In the genomic region with DNA sequence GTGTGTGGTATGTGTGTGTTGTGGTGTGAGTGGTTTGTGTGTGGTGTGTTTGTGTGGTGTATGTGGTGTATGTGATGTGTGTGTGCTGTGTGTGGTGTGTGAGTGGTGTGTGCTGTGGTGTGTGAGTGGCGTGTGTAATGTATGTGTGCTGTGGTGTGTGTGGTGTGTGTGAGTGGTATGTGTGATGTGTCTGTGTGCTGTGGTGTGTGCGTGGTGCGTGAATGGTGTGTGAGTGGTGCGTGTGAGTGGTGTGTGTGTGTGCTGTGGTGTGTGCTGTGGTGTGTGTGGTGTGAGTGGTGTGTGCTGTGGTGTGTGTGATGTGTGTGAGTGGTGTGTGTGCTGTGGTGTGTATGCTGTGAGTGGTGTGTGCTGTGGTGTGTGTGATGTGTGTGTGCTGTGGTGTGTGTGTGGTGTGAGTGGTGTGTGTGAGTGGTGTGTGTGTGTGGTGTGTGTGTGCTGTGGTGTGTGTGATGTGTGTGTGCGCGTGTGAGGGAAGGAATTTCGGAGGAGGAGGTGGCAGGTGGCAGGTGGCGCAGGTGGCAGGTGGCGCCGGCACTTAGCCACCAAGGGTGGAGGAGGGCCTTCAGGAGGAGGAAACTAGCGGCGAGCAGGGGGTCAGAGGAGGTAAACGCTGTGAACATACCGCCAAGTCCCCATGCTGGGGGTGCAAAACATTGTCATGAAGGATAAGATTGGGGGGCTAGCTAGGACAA, we compare ENCODE assay signal across 12 cellular contexts.
DNase-seq lines count a peak whose midpoint lies in the region; ATAC-seq and TF ChIP-seq lines count a peak whose summit lies in the region.
"Had no signal": no experiment of that assay in that cellular context is flagged by ENCODE, and none has a peak within 500 bp of the region (broad histone marks: within the 10 kb centered on the region; RNA-seq: fewer than 3 reads in every experiment).

No MANE protein-coding gene starts in this region.

- H3K23ac ChIP-seq in mesendoderm (ENCODE audit: low read length), result no peak overlapping the region

- no peak overlapping the region for H3K4ac ChIP-seq in mesendoderm (ENCODE audit: low read depth, low read length)

- H2BK15ac ChIP-seq in mesendoderm (replicated peaks; ENCODE audit: low read depth), result no peak overlapping the region

- H3K4me1 ChIP-seq in mesendoderm (ENCODE audit: control insufficient read depth, low read depth, low read length) (no peaks in the 10 kb centered on the region), Karpas-422 (ENCODE audit: low read length) (peaks cover 13% of the 10 kb centered on the region)
- peaks cover 6% of the 10 kb centered on the region for H3K4me1 ChIP-seq in CD8-positive, alpha-beta T cell (ENCODE audit: insufficient read depth, low read length)
- H3K4me1 ChIP-seq: Caco-2 had no signal

- no peaks in the 10 kb centered on the region for H4K20me1 ChIP-seq in Karpas-422 (ENCODE audit: insufficient read depth, low read depth, low read length)

- no peak for TF ChIP-seq CTCF in CD8-positive, alpha-beta T cell (IDR thresholded peaks at IDR 0.05)

- H3K9me3 ChIP-seq in Karpas-422 (ENCODE audit: low read length), result no peaks in the 10 kb centered on the region
- no peaks in the 10 kb centered on the region for H3K9me3 ChIP-seq in CD8-positive, alpha-beta T cell (ENCODE audit: low read length)
- H3K9me3 ChIP-seq: Caco-2 had no signal

- ATAC-seq in CD8-positive, alpha-beta T cell, result no peak

- WGBS in mesendoderm (ENCODE audit: extremely low coverage, insufficient coverage, low lambda C conversion rate), result 100% methylated on average over 4 of the region's 14 CpGs

- intact Hi-C loops in CD8-positive, alpha-beta T cell (cut with DNase I, micrococcal nuclease), result loop anchor here (5.0 to 10.0 kb wide), 10 partner anchors 280 to 1650 kb away; a partner anchor contains a TSS

- H3K9me3 Mint-ChIP-seq in CD8-positive, alpha-beta T cell, result no peaks in the 10 kb centered on the region

- no peak overlapping the region for H3K27ac Mint-ChIP-seq in CD8-positive, alpha-beta T cell

- H3K9me2 ChIP-seq in Karpas-422 (replicated peaks; ENCODE audit: insufficient read depth, low read length), result no peaks in the 10 kb centered on the region

- no peaks in the 10 kb centered on the region for H3K79me1 ChIP-seq in mesendoderm (ENCODE audit: low read length)

- no peak overlapping the region for H3K18ac ChIP-seq in mesendoderm (ENCODE audit: low read length)

- H2AK5ac ChIP-seq in mesendoderm (ENCODE audit: low read length), result no peak overlapping the region

- H2BK5ac ChIP-seq in mesendoderm (ENCODE audit: low read length), result no peak overlapping the region

- H3K9ac ChIP-seq in mesendoderm (ENCODE audit: low read length) (no peak overlapping the region), Karpas-422 (ENCODE audit: low read length) (no peak overlapping the region)

- H3K4me1 Mint-ChIP-seq in CD8-positive, alpha-beta T cell (ENCODE audit: low read depth), result peaks cover 6% of the 10 kb centered on the region

- peak overlapping the region; percentile 40; the same call in 1 of the 2 replicates for H3K4me3 ChIP-seq in GM08714 (ENCODE audit: low read length)
- no peak overlapping the region for H3K4me3 ChIP-seq in mesendoderm (ENCODE audit: low read length)
- no peak overlapping the region for H3K4me3 ChIP-seq in Karpas-422 (ENCODE audit: low read length)
- H3K4me3 ChIP-seq in CD8-positive, alpha-beta T cell (ENCODE audit: low read depth, low read length), result no peak overlapping the region
- H3K4me3 ChIP-seq: PC-9 had no signal

- H3K27me3 ChIP-seq in mesendoderm (ENCODE audit: insufficient read depth, low read length, poor library complexity), result no peaks in the 10 kb centered on the region
- no peaks in the 10 kb centered on the region for H3K27me3 ChIP-seq in Karpas-422 (ENCODE audit: low read length)
- H3K27me3 ChIP-seq in CD8-positive, alpha-beta T cell (ENCODE audit: insufficient read depth, low read length), result no peaks in the 10 kb centered on the region

- peaks cover 11% of the 10 kb centered on the region for H3K27me3 Mint-ChIP-seq in CD8-positive, alpha-beta T cell (ENCODE audit: low read depth)

- no peak overlapping the region for H3K27ac ChIP-seq in mesendoderm (ENCODE audit: low read depth, low read length)
- H3K27ac ChIP-seq in Karpas-422 (ENCODE audit: low read length), result no peak overlapping the region
- no peak overlapping the region for H3K27ac ChIP-seq in CD8-positive, alpha-beta T cell (ENCODE audit: low read depth, low read length)
- H3K27ac ChIP-seq: coronary artery, PC-9 had no signal

- peak overlapping the region; percentile 73 for H3K4me2 ChIP-seq in mesendoderm (ENCODE audit: low read length)
- no peak overlapping the region for H3K4me2 ChIP-seq in Karpas-422 (ENCODE audit: low read depth, low read length, poor library complexity, severe bottlenecking)
- H3K4me2 ChIP-seq: PC-9 had no signal

- POLR2A ChIA-PET in CD8-positive, alpha-beta T cell (lab: Charles Lee), result no interaction called here

- no peak overlapping the region for H2BK120ac ChIP-seq in mesendoderm (ENCODE audit: low read depth, low read length)

- H4K8ac ChIP-seq in mesendoderm (ENCODE audit: low read depth, low read length), result no peak overlapping the region

- peak; percentile 55 for DNase-seq in NCI-H1105 (lab: John Stamatoyannopoulos, UW)
- DNase-seq in NCI-H774 (lab: John Stamatoyannopoulos, UW), result peak; percentile 71
- DNase-seq in mesendoderm, result peak; percentile 20
- DNase-seq in Karpas-422, result no peak
- no peak for DNase-seq in NK-92 (lab: John Stamatoyannopoulos, UW; ENCODE audit: unreplicated experiment)
- no peak for DNase-seq in CD8-positive, alpha-beta T cell
- DNase-seq: Caco-2, mesenchymal stem cell, occipital lobe, PC-9 had no signal

- H3K4me3 Mint-ChIP-seq in CD8-positive, alpha-beta T cell, result no peak overlapping the region

- no peaks in the 10 kb centered on the region for H3K79me2 ChIP-seq in mesendoderm (ENCODE audit: control insufficient read depth, insufficient read depth, low read length)
- no peaks in the 10 kb centered on the region for H3K79me2 ChIP-seq in Karpas-422 (ENCODE audit: low read length)

- no peaks in the 10 kb centered on the region for H3K36me3 Mint-ChIP-seq in CD8-positive, alpha-beta T cell

- no peaks in the 10 kb centered on the region for H3K36me3 ChIP-seq in mesendoderm (ENCODE audit: control insufficient read depth, insufficient read depth, low read length)
- no peaks in the 10 kb centered on the region for H3K36me3 ChIP-seq in Karpas-422 (ENCODE audit: insufficient read depth, low read length)
- no peaks in the 10 kb centered on the region for H3K36me3 ChIP-seq in CD8-positive, alpha-beta T cell (ENCODE audit: insufficient read depth, low read length)

- no peak overlapping the region for H2AFZ ChIP-seq in Karpas-422 (ENCODE audit: low read length)
- H2AFZ ChIP-seq: PC-9 had no signal

- H3K56ac ChIP-seq in mesendoderm (ENCODE audit: low read length), result no peak overlapping the region

- CTCF ChIA-PET in CD8-positive, alpha-beta T cell (lab: Charles Lee), result no interaction called here

- no peak overlapping the region for H4K5ac ChIP-seq in mesendoderm (ENCODE audit: low read length)

Comparison
In these comparisons a context has a peak if more than half of its experiments do, and no peak if none do; other contexts are left out.
1. DNase-seq: peak in NCI-H1105 (single experiment), NCI-H774 (single experiment) and mesendoderm (single experiment); none in Karpas-422 (single experiment), NK-92 (single experiment) and CD8-positive, alpha-beta T cell (0 of 7).